ENCODE assay signal across 8 cellular contexts in genomic region chr19:48445256-48445605, GRCh38. TPM values are rescaled to one million over a fixed set of nuclear protein-coding genes. Genes with fewer than 3 reads are reported as not detected.
DNase-seq lines count a peak whose midpoint lies in the region; ATAC-seq, FAIRE-seq and TF ChIP-seq lines count a peak whose summit lies in the region.

No MANE protein-coding gene starts in this region.

- TF ChIP-seq CTCF in vagina (IDR thresholded peaks at IDR 0.05), result peak in 1 of 3 experiments; percentile 41

- WGBS in mesodermal cell (ENCODE audit: insufficient coverage in 2 of 2), 2 experiments, result 30 to 50% methylated on average over 1 to 5 of the region's 6 CpGs

- H3K27me3 Mint-ChIP-seq in T-helper 17 cell, result peaks cover 23% of the 10 kb centered on the region

- H3K9me3 ChIP-seq in T-helper 17 cell (ENCODE audit: control insufficient read depth, low read length, poor library complexity, severe bottlenecking), result no peaks in the 10 kb centered on the region
- no peaks in the 10 kb centered on the region for H3K9me3 ChIP-seq in endocrine pancreas (ENCODE audit: control insufficient read depth, low read length)
- H3K9me3 ChIP-seq in mesodermal cell (ENCODE audit: control insufficient read depth, low read length), result no peaks in the 10 kb centered on the region
- H3K9me3 ChIP-seq in vagina, result no peaks in the 10 kb centered on the region

- H3K27ac Mint-ChIP-seq in T-helper 17 cell, result peak overlapping the region; percentile 89

- ATAC-seq in T-helper 17 cell, result peak; percentile 41

- TF ChIP-seq POLR2A in H54 (IDR thresholded peaks at IDR 0.05; ENCODE audit: low read depth, low read length) (no peak), vagina (IDR thresholded peaks at IDR 0.05) (no peak)

- H3K9ac ChIP-seq in endocrine pancreas (ENCODE audit: control insufficient read depth, insufficient read depth, low read length), result peak overlapping the region; percentile 92

- peak; percentile 55 for DNase-seq in NCI-H2171 (lab: John Stamatoyannopoulos, UW)
- no peak for DNase-seq in NCI-H2171 treated with DMSO at 0.1 percent for 48 hours (lab: John Stamatoyannopoulos, UW)
- peak; percentile 94 for DNase-seq in H54 (ENCODE audit: insufficient read length, low spot score)
- DNase-seq in NAMALWA (ENCODE audit: low spot score), result peak; percentile 89
- no peak for DNase-seq in T-helper 17 cell
- no peak for DNase-seq in vagina (ENCODE audit: extremely low spot score in 2 of 2)

- intact Hi-C loops in vagina (cut with DNase I), result no loop called here

- peaks cover 26% of the 10 kb centered on the region for H3K4me1 Mint-ChIP-seq in T-helper 17 cell

- H3K27me3 ChIP-seq in endocrine pancreas (ENCODE audit: control insufficient read depth, insufficient read depth, low read length) (no peaks in the 10 kb centered on the region), vagina (no peaks in the 10 kb centered on the region)

- H3K4me1 ChIP-seq in endocrine pancreas (ENCODE audit: control insufficient read depth, insufficient read depth, low read length) (no peaks in the 10 kb centered on the region), mesodermal cell (ENCODE audit: control insufficient read depth, insufficient read depth, low read length, poor library complexity, severe bottlenecking) (peaks cover 9% of the 10 kb centered on the region), vagina (peaks cover 29% of the 10 kb centered on the region)

- H3K36me3 ChIP-seq in endocrine pancreas (ENCODE audit: control insufficient read depth, insufficient read depth, low read length), result no peaks in the 10 kb centered on the region
- peaks cover 33% of the 10 kb centered on the region for H3K36me3 ChIP-seq in mesodermal cell (ENCODE audit: control insufficient read depth, insufficient read depth, low read length)
- peaks cover 2 to 26% of the 10 kb centered on the region in 2 donors for H3K36me3 ChIP-seq in vagina

- H3K27ac ChIP-seq in mesodermal cell (ENCODE audit: low read depth, low read length, severe bottlenecking) (peak overlapping the region; percentile 68), vagina (peak overlapping the region; percentile 88)

- peak; percentile 43 for FAIRE-seq in H54 (lab: Jason Lieb, UNC)

- peaks cover 8% of the 10 kb centered on the region for H3K36me3 Mint-ChIP-seq in T-helper 17 cell (ENCODE audit: low read depth)

- H3K4me3 Mint-ChIP-seq in T-helper 17 cell, result peak overlapping the region; percentile 96

- H3K4me3 ChIP-seq in endocrine pancreas (ENCODE audit: control insufficient read depth, insufficient read depth, low read length) (peak overlapping the region; percentile 85), mesodermal cell (ENCODE audit: extremely low read depth, insufficient read depth, low read length, poor library complexity, severe bottlenecking) (peak overlapping the region; percentile 97), vagina (peak overlapping the region; percentile 82 to 93)

RNA-seq across cellular contexts. Expression of gene GRWD1, which starts 0.6 kb away (rescaled TPM):
- total RNA-seq in T-helper 17 cell (10 to 100 TPM; 32.5 TPM), vagina (20.4 TPM)
- polyA plus RNA-seq in mesodermal cell (2013, experiment 1 of 2), result 15.2 TPM
- 12.7 TPM for polyA plus RNA-seq in mesodermal cell (2013, experiment 2 of 2)

RNA-seq across cellular contexts. Expression of gene KCNJ14, which starts 10.1 kb away (rescaled TPM):
- 1 to 10 TPM; 1.7 to 2.5 TPM for total RNA-seq in T-helper 17 cell
- 0.70 TPM for polyA plus RNA-seq in mesodermal cell (2013, experiment 1 of 2)
- 0.35 TPM for polyA plus RNA-seq in mesodermal cell (2013, experiment 2 of 2)
- total RNA-seq in vagina, result 3.7 TPM

RNA-seq across cellular contexts. Expression of gene CYTH2, which starts 23.9 kb away (rescaled TPM):
- 10 to 100 TPM; 42.3 to 53.4 TPM for total RNA-seq in T-helper 17 cell
- 105 TPM for polyA plus RNA-seq in mesodermal cell (2013, experiment 1 of 2)
- 98.2 TPM for polyA plus RNA-seq in mesodermal cell (2013, experiment 2 of 2)
- total RNA-seq in vagina, result 87.2 TPM

RNA-seq across cellular contexts. Expression of gene GRIN2D, which starts 51.8 kb away (rescaled TPM):
- under 1 TPM; 0.08 to 0.17 TPM for total RNA-seq in T-helper 17 cell
- polyA plus RNA-seq in mesodermal cell (2013, experiment 1 of 2), result 6.8 TPM
- 4.9 TPM for polyA plus RNA-seq in mesodermal cell (2013, experiment 2 of 2)
- not detected for total RNA-seq in vagina

RNA-seq across cellular contexts. Expression of gene KDELR1, which starts 53.9 kb away (rescaled TPM):
- total RNA-seq in T-helper 17 cell, result 10 to 100 TPM; 34.0 to 41.3 TPM
- 336 TPM for polyA plus RNA-seq in mesodermal cell (2013, experiment 1 of 2)
- 302 TPM for polyA plus RNA-seq in mesodermal cell (2013, experiment 2 of 2)
- 90.8 TPM for total RNA-seq in vagina

Comparison
In these comparisons a context has a peak if more than half of its experiments do, and no peak if none do; other contexts are left out.
1. DNase-seq: peak in NCI-H2171 (single experiment), H54 (single experiment) and NAMALWA (single experiment); none in NCI-H2171 treated with DMSO at 0.1 percent for 48 hours (single experiment), T-helper 17 cell (0 of 3) and vagina (0 of 2).
2. Peak in every context shown above with its lines, with median percentiles within 50 percentile points of each other: H3K4me3 ChIP-seq.